ENCODE assay signal across 15 cellular contexts in genomic region chr16:31474173-31474714, GRCh38. TPM values are rescaled to one million over a fixed set of nuclear protein-coding genes. Genes with fewer than 3 reads are reported as not detected.
DNase-seq lines count a peak whose midpoint lies in the region; ATAC-seq and TF ChIP-seq lines count a peak whose summit lies in the region.
"Had no signal": no experiment of that assay in that cellular context is flagged by ENCODE, and none has a peak within 500 bp of the region (broad histone marks: within the 10 kb centered on the region; RNA-seq: fewer than 3 reads in every experiment).

No MANE protein-coding gene starts in this region.

- H3K27me3 ChIP-seq in osteoblast (ENCODE audit: insufficient read depth, low read length) (no peaks in the 10 kb centered on the region), Peyer's patch (no peaks in the 10 kb centered on the region)
- H3K27me3 ChIP-seq: MG63 had no signal

- TF ChIP-seq CTCF in osteoblast (IDR thresholded peaks at IDR 0.05; ENCODE audit: extremely low read depth, low read depth, low read length) (peak; percentile 11), Peyer's patch (IDR thresholded peaks at IDR 0.05) (no peak)

- peaks cover 4% of the 10 kb centered on the region for H3K79me2 ChIP-seq in osteoblast (ENCODE audit: insufficient read depth, low read length)

- H3K4me2 ChIP-seq in osteoblast (ENCODE audit: insufficient read depth, low read length), result peak overlapping the region; percentile 89

- DNase-seq in AG20443 (ENCODE audit: low spot score) (peak; percentile 87), LHCN-M2 (ENCODE audit: low read depth) (peak; percentile 78), osteoblast (ENCODE audit: insufficient read length, low spot score, missing footprints) (peak; percentile 99), NCI-H1694 (lab: John Stamatoyannopoulos, UW) (no peak), Peyer's patch (no peak), NCI-H1092 (lab: John Stamatoyannopoulos, UW) (no peak)
- DNase-seq: activated T-cell treated with anti-CD3 and anti-CD28 coated beads, Interleukin-2, amount 50 U/mL, for 1 hour; CD8-positive, alpha-beta T cell; HCEC 1CT; MG63; stimulated activated CD4-positive, alpha-beta T cell treated with anti-CD3 and anti-CD28 coated beads, Interleukin-4, amount 100 ng/mL, for 1 hour had no signal

- no peak for ATAC-seq in HG03108 (IDR thresholded peaks at IDR 0.05; ENCODE audit: unreplicated experiment)
- ATAC-seq: CD8-positive, alpha-beta T cell; psoas muscle; stimulated activated memory B cell treated with anti-CD40 and anti-IgM and Interleukin-4, amounts not matched to agents 10 μg/mL and 1 μg/mL and 100 μg/mL, for 72 hours had no signal

- peaks cover 28% of the 10 kb centered on the region for H3K4me1 ChIP-seq in osteoblast (ENCODE audit: insufficient read depth, low read length)
- H3K4me1 ChIP-seq in Peyer's patch, result peaks cover 0 to 62% (median 13%) of the 10 kb centered on the region in 4 donors

- no peak overlapping the region for H2AFZ ChIP-seq in osteoblast (ENCODE audit: low read length)

- peaks cover 41% of the 10 kb centered on the region for H3K36me3 ChIP-seq in osteoblast (ENCODE audit: insufficient read depth, low read length)
- H3K36me3 ChIP-seq in Peyer's patch, result peaks cover 0 to 4% (median 0%) of the 10 kb centered on the region in 3 donors

- peaks cover 41% of the 10 kb centered on the region for H4K20me1 ChIP-seq in osteoblast (ENCODE audit: insufficient read depth, low read length)

- TF ChIP-seq POLR2A in Peyer's patch (IDR thresholded peaks at IDR 0.05), result no peak

- H3K9me3 ChIP-seq in osteoblast (ENCODE audit: low read depth, low read length) (no peaks in the 10 kb centered on the region), Peyer's patch (no peaks in the 10 kb centered on the region)
- H3K9me3 ChIP-seq: MG63, psoas muscle had no signal

- H3K4me3 ChIP-seq in osteoblast (ENCODE audit: insufficient read depth, low read length) (no peak overlapping the region), Peyer's patch (no peak overlapping the region)
- H3K4me3 ChIP-seq: MG63, psoas muscle had no signal

- peak overlapping the region; percentile 3 for H3K27ac ChIP-seq in cingulate gyrus (ENCODE audit: low read depth, low read length)
- H3K27ac ChIP-seq in osteoblast (ENCODE audit: low read depth, low read length), result peak overlapping the region; percentile 66
- no peak overlapping the region for H3K27ac ChIP-seq in Peyer's patch
- H3K27ac ChIP-seq: psoas muscle had no signal

RNA-seq across cellular contexts. Expression of gene TGFB1I1, which starts 2.3 kb away (rescaled TPM):
- total RNA-seq in LHCN-M2 (2014; rRNA removed), result 53.9 and 55.6 TPM in 2 replicates
- 111 TPM for polyA plus RNA-seq in LHCN-M2 (2012)
- 60.1 and 70.4 TPM in 2 replicates for total RNA-seq in osteoblast
- total RNA-seq in Peyer's patch, result 10 to 100 TPM in 3 of 4 donors, 1 to 10 TPM in 1; 6.0 to 45.4 (median 18.2) TPM

RNA-seq across cellular contexts. Expression of gene SLC5A2, which starts 8.7 kb away (rescaled TPM):
- total RNA-seq in LHCN-M2 (2014; rRNA removed), result not detected in 2 replicates
- polyA plus RNA-seq in LHCN-M2 (2012), result 2.5 TPM
- total RNA-seq in osteoblast, result not detected in 2 replicates
- total RNA-seq in Peyer's patch, result 1 to 10 TPM in 2 of 4 donors, under 1 TPM in 1, not detected in 1; 0.94 to 5.4 (median 2.4) TPM
- total RNA-seq: psoas muscle had no signal

RNA-seq across cellular contexts. Expression of gene ARMC5, which starts 14.9 kb away (rescaled TPM):
- 16.5 and 17.1 TPM in 2 replicates for total RNA-seq in LHCN-M2 (2014; rRNA removed)
- 5.9 TPM for polyA plus RNA-seq in LHCN-M2 (2012)
- 10.6 and 12.7 TPM in 2 replicates for total RNA-seq in osteoblast
- total RNA-seq in Peyer's patch, result 10 to 100 TPM; 12.4 to 20.4 (median 17.6) TPM

RNA-seq across cellular contexts. Expression of gene ZNF843, which starts 31.7 kb away (rescaled TPM):
- 0.45 and 1.4 TPM in 2 replicates for total RNA-seq in LHCN-M2 (2014; rRNA removed)
- polyA plus RNA-seq in LHCN-M2 (2012), result 1.2 TPM
- 1.1 and 1.2 TPM in 2 replicates for total RNA-seq in osteoblast
- 1 to 10 TPM in 1 of 4 donors, under 1 TPM in 1, not detected in 2; 0.47 to 1.3 TPM for total RNA-seq in Peyer's patch
- total RNA-seq: CD8-positive, alpha-beta T cell had no signal

RNA-seq across cellular contexts. Expression of gene RUSF1, which starts 33.9 kb away (rescaled TPM):
- total RNA-seq in LHCN-M2 (2014; rRNA removed), result 48.5 and 53.9 TPM in 2 replicates
- polyA plus RNA-seq in LHCN-M2 (2012), result 47.1 TPM
- total RNA-seq in osteoblast, result 48.5 and 53.0 TPM in 2 replicates
- total RNA-seq in Peyer's patch, result 100 to 1,000 TPM in 3 of 4 donors, 10 to 100 TPM in 1; 65.2 to 124 (median 110) TPM

Comparison
In these comparisons a context has a peak if more than half of its experiments do, and no peak if none do; other contexts are left out.
1. DNase-seq: peak in AG20443 (single experiment), LHCN-M2 (single experiment) and osteoblast (single experiment); none in NCI-H1694 (single experiment), Peyer's patch (0 of 3) and NCI-H1092 (single experiment).
2. H3K27ac ChIP-seq: peak in cingulate gyrus (single experiment) and osteoblast (single experiment); none in Peyer's patch (0 of 4).